ENCODE assay signal across 10 cellular contexts in the genomic region with DNA sequence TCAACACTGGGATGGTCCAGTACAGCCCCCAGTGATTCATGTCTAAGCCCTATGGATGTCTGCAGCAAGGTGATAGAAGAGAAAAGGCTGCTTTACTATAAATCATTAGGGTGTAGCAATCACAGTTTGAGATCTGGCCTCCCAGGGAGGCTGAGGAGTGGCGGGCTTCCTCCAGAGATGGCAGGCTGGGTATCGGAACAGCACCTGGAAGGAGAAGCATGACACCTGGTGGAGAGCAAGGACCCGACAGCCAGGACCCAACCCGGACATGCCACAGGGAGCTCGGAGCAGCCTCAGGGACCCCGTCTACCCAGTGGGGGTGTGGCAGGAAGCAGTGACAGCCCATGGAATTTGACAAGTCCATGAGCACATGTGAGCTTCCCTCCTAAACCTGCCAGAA.
DNase-seq lines count a peak whose midpoint lies in the region; ATAC-seq and TF ChIP-seq lines count a peak whose summit lies in the region.
"Had no signal": no experiment of that assay in that cellular context is flagged by ENCODE, and none has a peak within 500 bp of the region (broad histone marks: within the 10 kb centered on the region; RNA-seq: fewer than 3 reads in every experiment).

No MANE protein-coding gene starts in this region.

- H3K27ac ChIP-seq in PC-9 (no peak overlapping the region), upper lobe of right lung (no peak overlapping the region)

- no peaks in the 10 kb centered on the region for H3K36me3 ChIP-seq in PC-9 (ENCODE audit: low read depth)
- H3K36me3 ChIP-seq in upper lobe of right lung = no peaks in the 10 kb centered on the region

- no TSS peak for BruUV-seq in PC-9 (replicated peaks; lab: Mats Ljungman, UMichigan)

- no peak overlapping the region for H3K27ac Mint-ChIP-seq in activated CD8-positive, alpha-beta T cell treated with anti-CD3 and anti-CD28 coated beads for 36 hours
- H3K27ac Mint-ChIP-seq in activated CD8-positive, alpha-beta T cell treated with anti-CD3 and anti-CD28 coated beads, Interleukin-2, amount 10 ng/mL, durations not matched to agents 7 days and 5 days = no peak overlapping the region
- H3K27ac Mint-ChIP-seq: activated B cell treated with CpG ODN at 0.5 μM for 24 hours, memory B cell had no signal

- H3K4me2 ChIP-seq in PC-9 = no peak overlapping the region

- no peaks in the 10 kb centered on the region for H3K4me1 Mint-ChIP-seq in activated CD8-positive, alpha-beta T cell treated with anti-CD3 and anti-CD28 coated beads for 36 hours (ENCODE audit: low read depth)
- H3K4me1 Mint-ChIP-seq in activated CD8-positive, alpha-beta T cell treated with anti-CD3 and anti-CD28 coated beads, Interleukin-2, amount 10 ng/mL, durations not matched to agents 7 days and 5 days (ENCODE audit: low read depth) = no peaks in the 10 kb centered on the region
- H3K4me1 Mint-ChIP-seq: activated B cell treated with CpG ODN at 0.5 μM for 24 hours, memory B cell had no signal

- H3K9me3 Mint-ChIP-seq in activated CD8-positive, alpha-beta T cell treated with anti-CD3 and anti-CD28 coated beads for 36 hours = no peaks in the 10 kb centered on the region
- H3K9me3 Mint-ChIP-seq in activated CD8-positive, alpha-beta T cell treated with anti-CD3 and anti-CD28 coated beads, Interleukin-2, amount 10 ng/mL, durations not matched to agents 7 days and 5 days (ENCODE audit: insufficient read depth) = no peaks in the 10 kb centered on the region

- no peaks in the 10 kb centered on the region for H3F3A ChIP-seq in PC-9 (ENCODE audit: insufficient read depth, low read depth)

- H2AFZ ChIP-seq in PC-9 = no peak overlapping the region

- peak; percentile 6 for DNase-seq in activated CD8-positive, alpha-beta T cell treated with anti-CD3 and anti-CD28 coated beads for 36 hours
- no peak for DNase-seq in activated CD8-positive, alpha-beta T cell treated with anti-CD3 and anti-CD28 coated beads, Interleukin-2, amount 10 ng/mL, durations not matched to agents 7 days and 5 days
- peak; percentile 49 to 60 for DNase-seq in PC-9
- DNase-seq in foreskin fibroblast = peak in 1 of 2 donors; percentile 20
- no peak for DNase-seq in upper lobe of right lung
- no peak for DNase-seq in OCI-M2 (lab: John Stamatoyannopoulos, UW; ENCODE audit: unreplicated experiment)
- DNase-seq: activated B cell treated with CpG ODN at 0.5 μM for 24 hours had no signal

- peaks cover 16% of the 10 kb centered on the region for H3K27me3 Mint-ChIP-seq in activated CD8-positive, alpha-beta T cell treated with anti-CD3 and anti-CD28 coated beads for 36 hours
- peaks cover 12% of the 10 kb centered on the region for H3K27me3 Mint-ChIP-seq in activated CD8-positive, alpha-beta T cell treated with anti-CD3 and anti-CD28 coated beads, Interleukin-2, amount 10 ng/mL, durations not matched to agents 7 days and 5 days (ENCODE audit: low read depth)

- TF ChIP-seq CTCF in activated CD8-positive, alpha-beta T cell treated with anti-CD3 and anti-CD28 coated beads for 36 hours (IDR thresholded peaks at IDR 0.05) = no peak
- TF ChIP-seq CTCF in PC-9 (conservative IDR thresholded peaks at IDR 0.05) = peak; percentile 72
- peak; percentile 19 for TF ChIP-seq CTCF in foreskin fibroblast (IDR thresholded peaks at IDR 0.05; ENCODE audit: low read depth, low read length)
- peak; percentile 51 for TF ChIP-seq CTCF in upper lobe of right lung (IDR thresholded peaks at IDR 0.05)

- CTCF ChIA-PET in activated CD8-positive, alpha-beta T cell treated with anti-CD3 and anti-CD28 coated beads for 36 hours (lab: Charles Lee) = no interaction called here
- CTCF ChIA-PET in activated CD8-positive, alpha-beta T cell treated with anti-CD3 and anti-CD28 coated beads, Interleukin-2, amount 10 ng/mL, durations not matched to agents 7 days and 5 days (lab: Charles Lee) = interaction anchor here (0.8 to 1.0 kb wide), 2 partner anchors 43 to 56 kb away, joined by 3 read pairs; no protein-coding TSS in a partner anchor
- CTCF ChIA-PET in PC-9 (lab: Charles Lee) = interaction anchor here (0.6 to 1.5 kb wide), 8 partner anchors 136 to 612 kb away, joined by 3 to 22 read pairs (median 4); no protein-coding TSS in a partner anchor

- H3K9me2 ChIP-seq in PC-9 (ENCODE audit: insufficient read depth) = no peaks in the 10 kb centered on the region

- H3K79me2 ChIP-seq in PC-9 (ENCODE audit: low read depth) = no peaks in the 10 kb centered on the region

- H3K27me3 ChIP-seq in PC-9 (ENCODE audit: insufficient read depth, low read depth) (no peaks in the 10 kb centered on the region), upper lobe of right lung (no peaks in the 10 kb centered on the region)

- H3K36me3 Mint-ChIP-seq in activated CD8-positive, alpha-beta T cell treated with anti-CD3 and anti-CD28 coated beads for 36 hours (ENCODE audit: low read depth) = no peaks in the 10 kb centered on the region
- no peaks in the 10 kb centered on the region for H3K36me3 Mint-ChIP-seq in activated CD8-positive, alpha-beta T cell treated with anti-CD3 and anti-CD28 coated beads, Interleukin-2, amount 10 ng/mL, durations not matched to agents 7 days and 5 days (ENCODE audit: low read depth)
- H3K36me3 Mint-ChIP-seq: memory B cell had no signal

- intact Hi-C loops in activated CD8-positive, alpha-beta T cell treated with anti-CD3 and anti-CD28 coated beads for 36 hours (cut with micrococcal nuclease) = no loop called here
- intact Hi-C loops in PC-9 (cut with micrococcal nuclease; ENCODE audit: unreplicated experiment) (loop anchor here (1.0 to 10.0 kb wide), 3 partner anchors 151 to 866 kb away; no protein-coding TSS in a partner anchor), upper lobe of right lung (cut with DNase I) (no loop called here)

- H3K4me3 Mint-ChIP-seq in activated CD8-positive, alpha-beta T cell treated with anti-CD3 and anti-CD28 coated beads for 36 hours = no peak overlapping the region
- no peak overlapping the region for H3K4me3 Mint-ChIP-seq in activated CD8-positive, alpha-beta T cell treated with anti-CD3 and anti-CD28 coated beads, Interleukin-2, amount 10 ng/mL, durations not matched to agents 7 days and 5 days
- H3K4me3 Mint-ChIP-seq: activated B cell treated with CpG ODN at 0.5 μM for 24 hours, memory B cell had no signal

- no peaks in the 10 kb centered on the region for H4K20me1 ChIP-seq in PC-9 (ENCODE audit: insufficient read depth)

- POLR2A ChIA-PET in activated CD8-positive, alpha-beta T cell treated with anti-CD3 and anti-CD28 coated beads for 36 hours (lab: Charles Lee) = no interaction called here
- POLR2A ChIA-PET in activated CD8-positive, alpha-beta T cell treated with anti-CD3 and anti-CD28 coated beads, Interleukin-2, amount 10 ng/mL, durations not matched to agents 7 days and 5 days (lab: Charles Lee) = no interaction called here
- POLR2A ChIA-PET in PC-9 (lab: Charles Lee; ENCODE audit: unreplicated experiment) = no interaction called here

- no peaks in the 10 kb centered on the region for H3K4me1 ChIP-seq in PC-9 (replicated peaks; ENCODE audit: insufficient read depth)
- H3K4me1 ChIP-seq in upper lobe of right lung = peaks cover 7% of the 10 kb centered on the region

- no peaks in the 10 kb centered on the region for H3K9me3 ChIP-seq in PC-9 (ENCODE audit: insufficient read depth, low read depth)
- no peaks in the 10 kb centered on the region for H3K9me3 ChIP-seq in upper lobe of right lung

- ATAC-seq in activated CD8-positive, alpha-beta T cell treated with anti-CD3 and anti-CD28 coated beads for 36 hours = no peak
- ATAC-seq in activated CD8-positive, alpha-beta T cell treated with anti-CD3 and anti-CD28 coated beads, Interleukin-2, amount 10 ng/mL, durations not matched to agents 7 days and 5 days = no peak
- ATAC-seq in upper lobe of right lung (peak; percentile 89), HG03571 (IDR thresholded peaks at IDR 0.05; ENCODE audit: unreplicated experiment) (no peak), HG02852 (IDR thresholded peaks at IDR 0.05; ENCODE audit: unreplicated experiment) (no peak)

- H3K4me3 ChIP-seq in PC-9 (no peak overlapping the region), foreskin fibroblast (ENCODE audit: low read depth in 1 of 2, low read length in 2 of 2) (no peak overlapping the region), upper lobe of right lung (no peak overlapping the region)

Comparison
In these comparisons a context has a peak if more than half of its experiments do, and no peak if none do; other contexts are left out.
1. DNase-seq: peak in activated CD8-positive, alpha-beta T cell treated with anti-CD3 and anti-CD28 coated beads for 36 hours (single experiment) and PC-9 (2 of 2); none in activated CD8-positive, alpha-beta T cell treated with anti-CD3 and anti-CD28 coated beads, Interleukin-2, amount 10 ng/mL, durations not matched to agents 7 days and 5 days (single experiment), upper lobe of right lung (single experiment) and OCI-M2 (single experiment).